ENCODE assay signal across 10 cellular contexts in the genomic region with DNA sequence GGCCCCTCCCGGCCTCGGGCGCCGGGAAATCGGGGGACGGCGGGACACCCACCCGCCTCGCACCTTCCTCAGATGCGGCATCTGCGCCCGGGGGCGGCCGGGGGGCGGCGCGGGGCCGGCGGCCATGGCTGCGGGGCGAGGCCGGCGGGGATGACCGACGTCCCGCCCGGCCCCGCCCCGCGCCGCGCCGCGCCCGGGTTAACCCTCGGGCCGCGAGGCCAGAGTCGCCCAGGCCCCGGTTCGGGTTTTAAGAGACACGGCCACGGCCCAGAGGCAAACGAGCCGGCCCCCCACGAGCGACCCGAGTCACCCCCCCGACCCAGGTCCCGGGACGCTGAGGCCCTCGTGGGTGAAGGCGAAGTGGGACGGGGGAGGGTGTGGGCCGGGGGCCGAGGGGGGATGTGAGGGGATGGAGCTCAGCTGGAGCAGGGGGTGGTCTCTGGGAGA. TPM values are rescaled to one million over a fixed set of nuclear protein-coding genes. Genes with fewer than 3 reads are reported as not detected.
DNase-seq lines count a peak whose midpoint lies in the region; TF ChIP-seq lines count a peak whose summit lies in the region.
"Had no signal": no experiment of that assay in that cellular context is flagged by ENCODE, and none has a peak within 500 bp of the region (broad histone marks: within the 10 kb centered on the region; RNA-seq: fewer than 3 reads in every experiment).

Gene RGS11 (minus strand): TSS at position 159 of the 447 bp plus-strand sequence. CDS start 33 bp downstream, at position 126.

- intact Hi-C loops in uterus (cut with DNase I; ENCODE audit: low total_unique reads) = no loop called here

- no peak for DNase-seq in activated naive CD4-positive, alpha-beta T cell (lab: John Stamatoyannopoulos, UW)
- DNase-seq in effector memory CD4-positive, alpha-beta T cell = no peak
- DNase-seq in mesothelial cell of epicardium (ENCODE audit: low spot score in 2 of 2, unreplicated experiment in 2 of 2) (no peak), uterus (no peak), inferior parietal cortex (ENCODE audit: extremely low spot score) (no peak), GDM1 (lab: John Stamatoyannopoulos, UW) (no peak), cortex of kidney (lab: John Stamatoyannopoulos, UW) (no peak)
- DNase-seq: NCI-H2081; stimulated activated CD4-positive, alpha-beta T cell treated with anti-CD3 and anti-CD28 coated beads, Interleukin-12 subunit alpha, Interleukin-12 subunit beta, amount 100 ng/mL, for 4 hours had no signal

- peak within 1 kb of the TSS; percentile 25 for H3K4me3 ChIP-seq in effector memory CD4-positive, alpha-beta T cell (ENCODE audit: insufficient read depth, low read depth, low read length, poor library complexity, severe bottlenecking)
- peak within 1 kb of the TSS; percentile 16 to 22 for H3K4me3 ChIP-seq in uterus

- peaks cover 20% of the 10 kb centered on the region for H3K27me3 ChIP-seq in effector memory CD4-positive, alpha-beta T cell (replicated peaks; ENCODE audit: control insufficient read depth, insufficient read depth, low read length, poor library complexity, severe bottlenecking)
- peaks cover 0 to 2% of the 10 kb centered on the region in 2 donors for H3K27me3 ChIP-seq in uterus

- TF ChIP-seq POLR2A in uterus (IDR thresholded peaks at IDR 0.05) = no peak

- peaks cover 9% of the 10 kb centered on the region for H3K27me3 Mint-ChIP-seq in activated naive CD4-positive, alpha-beta T cell treated with anti-CD3 and anti-CD28 coated beads, Interleukin-2, amount 50 U/mL, for 24 hours
- peaks cover 53% of the 10 kb centered on the region for H3K27me3 Mint-ChIP-seq in mesothelial cell of epicardium (ENCODE audit: low read depth)

- peaks cover 5% of the 10 kb centered on the region for H3K4me1 Mint-ChIP-seq in activated naive CD4-positive, alpha-beta T cell treated with anti-CD3 and anti-CD28 coated beads, Interleukin-2, amount 50 U/mL, for 24 hours
- H3K4me1 Mint-ChIP-seq in mesothelial cell of epicardium = no peaks in the 10 kb centered on the region

- no peaks in the 10 kb centered on the region for H3K9me3 ChIP-seq in effector memory CD4-positive, alpha-beta T cell (ENCODE audit: control insufficient read depth, low read length)
- no peaks in the 10 kb centered on the region for H3K9me3 ChIP-seq in uterus

- no peaks in the 10 kb centered on the region for H3K9me3 Mint-ChIP-seq in activated naive CD4-positive, alpha-beta T cell treated with anti-CD3 and anti-CD28 coated beads, Interleukin-2, amount 50 U/mL, for 24 hours
- H3K9me3 Mint-ChIP-seq in mesothelial cell of epicardium = no peaks in the 10 kb centered on the region

- H3K27ac Mint-ChIP-seq in activated naive CD4-positive, alpha-beta T cell treated with anti-CD3 and anti-CD28 coated beads, Interleukin-2, amount 50 U/mL, for 24 hours = no peak within 1 kb of the TSS
- no peak within 1 kb of the TSS for H3K27ac Mint-ChIP-seq in mesothelial cell of epicardium

- peak within 1 kb of the TSS; percentile 66 for H3K4me3 Mint-ChIP-seq in activated naive CD4-positive, alpha-beta T cell treated with anti-CD3 and anti-CD28 coated beads, Interleukin-2, amount 50 U/mL, for 24 hours
- peak within 1 kb of the TSS; percentile 67 for H3K4me3 Mint-ChIP-seq in mesothelial cell of epicardium

- peaks cover 21% of the 10 kb centered on the region for H3K4me1 ChIP-seq in effector memory CD4-positive, alpha-beta T cell (ENCODE audit: control insufficient read depth, insufficient read depth, low read length, poor library complexity, severe bottlenecking)
- peaks cover 0 to 11% of the 10 kb centered on the region in 2 donors for H3K4me1 ChIP-seq in uterus

- TF ChIP-seq CTCF in mesothelial cell of epicardium (IDR thresholded peaks at IDR 0.05; ENCODE audit: unreplicated experiment) (no peak), uterus (IDR thresholded peaks at IDR 0.05) (no peak)

- no peaks in the 10 kb centered on the region for H3K36me3 Mint-ChIP-seq in activated naive CD4-positive, alpha-beta T cell treated with anti-CD3 and anti-CD28 coated beads, Interleukin-2, amount 50 U/mL, for 24 hours
- no peaks in the 10 kb centered on the region for H3K36me3 Mint-ChIP-seq in mesothelial cell of epicardium

- H3K27ac ChIP-seq in effector memory CD4-positive, alpha-beta T cell (ENCODE audit: insufficient read depth, low read length, poor library complexity, severe bottlenecking) = no peak within 1 kb of the TSS
- H3K27ac ChIP-seq in uterus = no peak within 1 kb of the TSS

- no peaks in the 10 kb centered on the region for H3K36me3 ChIP-seq in effector memory CD4-positive, alpha-beta T cell (ENCODE audit: control insufficient read depth, insufficient read depth, low read length)
- no peaks in the 10 kb centered on the region for H3K36me3 ChIP-seq in uterus

RNA-seq across cellular contexts. Expression of gene RGS11, which starts in this region (rescaled TPM):
- 3.4 to 4.0 TPM (median 3.5 TPM) in 3 replicates for total RNA-seq in mesothelial cell of epicardium
- 1 to 10 TPM in 3 of 4 donors, not detected in 1; 1.1 to 2.4 (median 2.3) TPM for total RNA-seq in uterus
